11 cellular contexts compared by ENCODE assay signal in genomic region chr17:69516911-69517310, GRCh38.
A peak's percentile ranks its signal among the peaks of the same experiment; 100 is the strongest.
DNase-seq lines count a peak whose midpoint lies in the region; ATAC-seq and TF ChIP-seq lines count a peak whose summit lies in the region.
"Had no signal": no experiment of that assay in that cellular context is flagged by ENCODE, and none has a peak within 500 bp of the region (broad histone marks: within the 10 kb centered on the region; RNA-seq: fewer than 3 reads in every experiment).

No MANE protein-coding gene starts in this region.

- intact Hi-C loops in cardiac septum (cut with DNase I): no loop called here

- H3K4me3 ChIP-seq in AG10803 (ENCODE audit: low read length): no peak overlapping the region
- H3K4me3 ChIP-seq: K562, transverse colon had no signal

- DNase-seq in AG10803 (ENCODE audit: low read depth) (peak; percentile 49), NCI-H226 (no peak), cardiac septum (ENCODE audit: low spot score) (no peak), NCI-H524 treated with DMSO at 0.1 percent for 48 hours (lab: John Stamatoyannopoulos, UW) (no peak), islet precursor cell (no peak)
- DNase-seq: stimulated activated CD4-positive, alpha-beta T cell treated with anti-CD3 and anti-CD28 coated beads, Interleukin-4, amount 100 ng/mL, for 4 hours; transverse colon had no signal

- ATAC-seq in GM19023 (IDR thresholded peaks at IDR 0.05; ENCODE audit: unreplicated experiment) (peak; percentile 82), HG02610 (IDR thresholded peaks at IDR 0.05; ENCODE audit: unreplicated experiment) (peak; percentile 94), HG03460 (IDR thresholded peaks at IDR 0.05; ENCODE audit: unreplicated experiment) (peak; percentile 88)
- ATAC-seq: K562 had no signal

- TF ChIP-seq CTCF in AG10803 (conservative IDR thresholded peaks at IDR 0.05; ENCODE audit: low read length): no peak
